In the genomic region with DNA sequence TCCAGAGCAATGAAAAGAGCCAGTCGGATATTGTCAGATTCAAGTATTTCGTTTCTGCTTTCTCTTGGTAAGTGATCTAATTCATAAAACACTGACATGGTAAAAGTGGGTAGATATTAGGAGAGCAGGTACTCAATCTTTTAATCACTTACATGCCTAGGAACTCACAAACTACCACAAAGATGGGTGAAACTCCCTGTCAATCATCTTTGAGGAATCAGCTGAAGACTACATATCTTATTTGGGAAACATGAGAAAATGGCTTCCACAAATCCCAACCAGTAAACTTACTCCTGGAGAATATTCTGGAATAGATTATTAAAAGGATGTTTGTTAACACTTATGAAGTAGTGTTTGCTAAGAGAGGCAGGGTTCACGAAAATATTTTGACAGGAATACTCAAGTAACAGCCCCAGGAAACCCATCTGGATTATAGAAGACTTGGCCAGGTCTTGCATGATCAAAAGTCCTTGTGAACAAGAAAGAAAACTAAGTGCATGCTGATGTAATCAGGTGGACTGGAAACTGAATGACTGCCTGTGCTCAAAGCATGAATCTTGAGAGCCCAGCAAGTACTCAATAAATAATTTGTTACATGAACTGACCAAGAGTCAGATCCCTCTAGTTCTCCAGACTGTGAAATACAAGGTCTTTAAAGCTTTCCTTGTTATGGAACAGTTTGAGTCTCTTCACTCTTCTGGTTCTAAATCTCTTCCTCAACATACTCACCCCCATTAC, we compare ENCODE assay signal across 1 cellular context.
TF ChIP-seq lines count a peak whose summit lies in the region.

No MANE protein-coding gene starts in this region.

TF ChIP-seq in GM23338, 12 proteins besides CTCF, POLR2A, EP300 and RAD21:
- TF ChIP-seq, protein P1, sequence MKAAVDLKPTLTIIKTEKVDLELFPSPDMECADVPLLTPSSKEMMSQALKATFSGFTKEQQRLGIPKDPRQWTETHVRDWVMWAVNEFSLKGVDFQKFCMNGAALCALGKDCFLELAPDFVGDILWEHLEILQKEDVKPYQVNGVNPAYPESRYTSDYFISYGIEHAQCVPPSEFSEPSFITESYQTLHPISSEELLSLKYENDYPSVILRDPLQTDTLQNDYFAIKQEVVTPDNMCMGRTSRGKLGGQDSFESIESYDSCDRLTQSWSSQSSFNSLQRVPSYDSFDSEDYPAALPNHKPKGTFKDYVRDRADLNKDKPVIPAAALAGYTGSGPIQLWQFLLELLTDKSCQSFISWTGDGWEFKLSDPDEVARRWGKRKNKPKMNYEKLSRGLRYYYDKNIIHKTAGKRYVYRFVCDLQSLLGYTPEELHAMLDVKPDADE (IDR thresholded peaks at IDR 0.05), result no peak
- TF ChIP-seq ZNF114 (CRISPR knock-in tag; IDR thresholded peaks at IDR 0.05), result no peak
- TF ChIP-seq JUNB (IDR thresholded peaks at IDR 0.05; ENCODE audit: unreplicated experiment), result no peak
- no peak for TF ChIP-seq ZNF331 (CRISPR knock-in tag; IDR thresholded peaks at IDR 0.05; ENCODE audit: low read depth)
- TF ChIP-seq, protein P2, sequence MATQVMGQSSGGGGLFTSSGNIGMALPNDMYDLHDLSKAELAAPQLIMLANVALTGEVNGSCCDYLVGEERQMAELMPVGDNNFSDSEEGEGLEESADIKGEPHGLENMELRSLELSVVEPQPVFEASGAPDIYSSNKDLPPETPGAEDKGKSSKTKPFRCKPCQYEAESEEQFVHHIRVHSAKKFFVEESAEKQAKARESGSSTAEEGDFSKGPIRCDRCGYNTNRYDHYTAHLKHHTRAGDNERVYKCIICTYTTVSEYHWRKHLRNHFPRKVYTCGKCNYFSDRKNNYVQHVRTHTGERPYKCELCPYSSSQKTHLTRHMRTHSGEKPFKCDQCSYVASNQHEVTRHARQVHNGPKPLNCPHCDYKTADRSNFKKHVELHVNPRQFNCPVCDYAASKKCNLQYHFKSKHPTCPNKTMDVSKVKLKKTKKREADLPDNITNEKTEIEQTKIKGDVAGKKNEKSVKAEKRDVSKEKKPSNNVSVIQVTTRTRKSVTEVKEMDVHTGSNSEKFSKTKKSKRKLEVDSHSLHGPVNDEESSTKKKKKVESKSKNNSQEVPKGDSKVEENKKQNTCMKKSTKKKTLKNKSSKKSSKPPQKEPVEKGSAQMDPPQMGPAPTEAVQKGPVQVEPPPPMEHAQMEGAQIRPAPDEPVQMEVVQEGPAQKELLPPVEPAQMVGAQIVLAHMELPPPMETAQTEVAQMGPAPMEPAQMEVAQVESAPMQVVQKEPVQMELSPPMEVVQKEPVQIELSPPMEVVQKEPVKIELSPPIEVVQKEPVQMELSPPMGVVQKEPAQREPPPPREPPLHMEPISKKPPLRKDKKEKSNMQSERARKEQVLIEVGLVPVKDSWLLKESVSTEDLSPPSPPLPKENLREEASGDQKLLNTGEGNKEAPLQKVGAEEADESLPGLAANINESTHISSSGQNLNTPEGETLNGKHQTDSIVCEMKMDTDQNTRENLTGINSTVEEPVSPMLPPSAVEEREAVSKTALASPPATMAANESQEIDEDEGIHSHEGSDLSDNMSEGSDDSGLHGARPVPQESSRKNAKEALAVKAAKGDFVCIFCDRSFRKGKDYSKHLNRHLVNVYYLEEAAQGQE (IDR thresholded peaks at IDR 0.05; ENCODE audit: unreplicated experiment), result no peak
- TF ChIP-seq EZH2phosphoT487 (IDR thresholded peaks at IDR 0.05; ENCODE audit: unreplicated experiment), result no peak
- TF ChIP-seq CREB1 (CRISPR knock-in tag; IDR thresholded peaks at IDR 0.05; ENCODE audit: low read depth), result no peak
- TF ChIP-seq POLR2AphosphoS5 (IDR thresholded peaks at IDR 0.05; ENCODE audit: low read depth), result no peak
- no peak for TF ChIP-seq STAT1 (IDR thresholded peaks at IDR 0.05; ENCODE audit: unreplicated experiment)
- TF ChIP-seq EZH2 (IDR thresholded peaks at IDR 0.05; ENCODE audit: low read depth, unreplicated experiment), result no peak
- TF ChIP-seq, protein P3, sequence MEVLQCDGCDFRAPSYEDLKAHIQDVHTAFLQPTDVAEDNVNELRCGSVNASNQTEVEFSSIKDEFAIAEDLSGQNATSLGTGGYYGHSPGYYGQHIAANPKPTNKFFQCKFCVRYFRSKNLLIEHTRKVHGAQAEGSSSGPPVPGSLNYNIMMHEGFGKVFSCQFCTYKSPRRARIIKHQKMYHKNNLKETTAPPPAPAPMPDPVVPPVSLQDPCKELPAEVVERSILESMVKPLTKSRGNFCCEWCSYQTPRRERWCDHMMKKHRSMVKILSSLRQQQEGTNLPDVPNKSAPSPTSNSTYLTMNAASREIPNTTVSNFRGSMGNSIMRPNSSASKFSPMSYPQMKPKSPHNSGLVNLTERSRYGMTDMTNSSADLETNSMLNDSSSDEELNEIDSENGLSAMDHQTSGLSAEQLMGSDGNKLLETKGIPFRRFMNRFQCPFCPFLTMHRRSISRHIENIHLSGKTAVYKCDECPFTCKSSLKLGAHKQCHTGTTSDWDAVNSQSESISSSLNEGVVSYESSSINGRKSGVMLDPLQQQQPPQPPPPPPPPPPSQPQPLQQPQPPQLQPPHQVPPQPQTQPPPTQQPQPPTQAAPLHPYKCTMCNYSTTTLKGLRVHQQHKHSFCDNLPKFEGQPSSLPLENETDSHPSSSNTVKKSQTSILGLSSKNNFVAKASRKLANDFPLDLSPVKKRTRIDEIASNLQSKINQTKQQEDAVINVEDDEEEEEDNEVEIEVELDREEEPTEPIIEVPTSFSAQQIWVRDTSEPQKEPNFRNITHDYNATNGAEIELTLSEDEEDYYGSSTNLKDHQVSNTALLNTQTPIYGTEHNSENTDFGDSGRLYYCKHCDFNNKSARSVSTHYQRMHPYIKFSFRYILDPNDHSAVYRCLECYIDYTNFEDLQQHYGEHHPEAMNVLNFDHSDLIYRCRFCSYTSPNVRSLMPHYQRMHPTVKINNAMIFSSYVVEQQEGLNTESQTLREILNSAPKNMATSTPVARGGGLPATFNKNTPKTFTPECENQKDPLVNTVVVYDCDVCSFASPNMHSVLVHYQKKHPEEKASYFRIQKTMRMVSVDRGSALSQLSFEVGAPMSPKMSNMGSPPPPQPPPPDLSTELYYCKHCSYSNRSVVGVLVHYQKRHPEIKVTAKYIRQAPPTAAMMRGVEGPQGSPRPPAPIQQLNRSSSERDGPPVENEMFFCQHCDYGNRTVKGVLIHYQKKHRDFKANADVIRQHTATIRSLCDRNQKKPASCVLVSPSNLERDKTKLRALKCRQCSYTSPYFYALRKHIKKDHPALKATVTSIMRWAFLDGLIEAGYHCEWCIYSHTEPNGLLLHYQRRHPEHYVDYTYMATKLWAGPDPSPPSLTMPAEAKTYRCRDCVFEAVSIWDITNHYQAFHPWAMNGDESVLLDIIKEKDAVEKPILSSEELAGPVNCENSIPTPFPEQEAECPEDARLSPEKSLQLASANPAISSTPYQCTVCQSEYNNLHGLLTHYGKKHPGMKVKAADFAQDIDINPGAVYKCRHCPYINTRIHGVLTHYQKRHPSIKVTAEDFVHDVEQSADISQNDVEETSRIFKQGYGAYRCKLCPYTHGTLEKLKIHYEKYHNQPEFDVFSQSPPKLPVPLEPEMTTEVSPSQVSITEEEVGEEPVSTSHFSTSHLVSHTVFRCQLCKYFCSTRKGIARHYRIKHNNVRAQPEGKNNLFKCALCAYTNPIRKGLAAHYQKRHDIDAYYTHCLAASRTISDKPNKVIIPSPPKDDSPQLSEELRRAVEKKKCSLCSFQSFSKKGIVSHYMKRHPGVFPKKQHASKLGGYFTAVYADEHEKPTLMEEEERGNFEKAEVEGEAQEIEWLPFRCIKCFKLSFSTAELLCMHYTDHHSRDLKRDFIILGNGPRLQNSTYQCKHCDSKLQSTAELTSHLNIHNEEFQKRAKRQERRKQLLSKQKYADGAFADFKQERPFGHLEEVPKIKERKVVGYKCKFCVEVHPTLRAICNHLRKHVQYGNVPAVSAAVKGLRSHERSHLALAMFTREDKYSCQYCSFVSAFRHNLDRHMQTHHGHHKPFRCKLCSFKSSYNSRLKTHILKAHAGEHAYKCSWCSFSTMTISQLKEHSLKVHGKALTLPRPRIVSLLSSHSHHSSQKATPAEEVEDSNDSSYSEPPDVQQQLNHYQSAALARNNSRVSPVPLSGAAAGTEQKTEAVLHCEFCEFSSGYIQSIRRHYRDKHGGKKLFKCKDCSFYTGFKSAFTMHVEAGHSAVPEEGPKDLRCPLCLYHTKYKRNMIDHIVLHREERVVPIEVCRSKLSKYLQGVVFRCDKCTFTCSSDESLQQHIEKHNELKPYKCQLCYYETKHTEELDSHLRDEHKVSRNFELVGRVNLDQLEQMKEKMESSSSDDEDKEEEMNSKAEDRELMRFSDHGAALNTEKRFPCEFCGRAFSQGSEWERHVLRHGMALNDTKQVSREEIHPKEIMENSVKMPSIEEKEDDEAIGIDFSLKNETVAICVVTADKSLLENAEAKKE (CRISPR knock-in tag; IDR thresholded peaks at IDR 0.05), result no peak
- TF ChIP-seq NANOG (IDR thresholded peaks at IDR 0.05; ENCODE audit: borderline replicate concordance), result no peak
